In the genomic region with DNA sequence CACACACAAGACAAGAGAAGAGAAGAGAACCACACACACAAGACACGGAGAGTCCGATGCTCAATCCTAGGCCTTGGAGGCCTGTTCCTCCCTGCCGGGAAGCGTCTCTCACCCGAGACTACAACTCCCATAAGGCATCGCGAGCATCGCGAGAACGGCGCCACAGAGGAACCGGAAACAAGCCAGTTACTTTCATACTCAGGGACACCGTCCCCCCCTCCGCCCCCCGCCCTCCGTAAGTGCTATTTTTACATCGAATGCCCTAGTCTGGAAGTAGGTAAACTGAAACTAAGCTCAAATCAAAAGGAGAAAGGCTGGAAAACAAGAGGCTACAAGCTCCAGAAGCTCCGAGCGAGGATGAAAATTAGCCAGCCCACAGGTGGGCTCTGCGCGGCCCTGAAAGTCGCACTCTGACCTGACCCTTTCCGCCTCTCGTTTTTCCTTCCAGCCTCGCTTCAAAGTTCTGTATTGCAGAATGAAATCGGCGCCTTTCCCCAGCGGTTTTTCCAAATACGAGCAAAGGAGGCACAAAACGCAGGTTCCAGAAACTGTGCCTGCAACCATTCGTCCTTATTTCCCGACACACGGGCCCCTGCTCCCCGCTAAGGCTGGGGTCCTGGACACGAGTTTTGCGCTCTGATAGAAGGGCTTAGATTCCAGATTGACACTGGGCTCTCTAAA, we compare ENCODE assay signal across 1 cellular context.
A peak's percentile ranks its signal among the peaks of the same experiment; 100 is the strongest.
TF ChIP-seq lines count a peak whose summit lies in the region.

No MANE protein-coding gene starts in this region.

TF ChIP-seq in HepG2, 621 proteins besides CTCF, POLR2A, EP300 and RAD21 (continued from another document and continues in another):
- TF ChIP-seq, protein P1, sequence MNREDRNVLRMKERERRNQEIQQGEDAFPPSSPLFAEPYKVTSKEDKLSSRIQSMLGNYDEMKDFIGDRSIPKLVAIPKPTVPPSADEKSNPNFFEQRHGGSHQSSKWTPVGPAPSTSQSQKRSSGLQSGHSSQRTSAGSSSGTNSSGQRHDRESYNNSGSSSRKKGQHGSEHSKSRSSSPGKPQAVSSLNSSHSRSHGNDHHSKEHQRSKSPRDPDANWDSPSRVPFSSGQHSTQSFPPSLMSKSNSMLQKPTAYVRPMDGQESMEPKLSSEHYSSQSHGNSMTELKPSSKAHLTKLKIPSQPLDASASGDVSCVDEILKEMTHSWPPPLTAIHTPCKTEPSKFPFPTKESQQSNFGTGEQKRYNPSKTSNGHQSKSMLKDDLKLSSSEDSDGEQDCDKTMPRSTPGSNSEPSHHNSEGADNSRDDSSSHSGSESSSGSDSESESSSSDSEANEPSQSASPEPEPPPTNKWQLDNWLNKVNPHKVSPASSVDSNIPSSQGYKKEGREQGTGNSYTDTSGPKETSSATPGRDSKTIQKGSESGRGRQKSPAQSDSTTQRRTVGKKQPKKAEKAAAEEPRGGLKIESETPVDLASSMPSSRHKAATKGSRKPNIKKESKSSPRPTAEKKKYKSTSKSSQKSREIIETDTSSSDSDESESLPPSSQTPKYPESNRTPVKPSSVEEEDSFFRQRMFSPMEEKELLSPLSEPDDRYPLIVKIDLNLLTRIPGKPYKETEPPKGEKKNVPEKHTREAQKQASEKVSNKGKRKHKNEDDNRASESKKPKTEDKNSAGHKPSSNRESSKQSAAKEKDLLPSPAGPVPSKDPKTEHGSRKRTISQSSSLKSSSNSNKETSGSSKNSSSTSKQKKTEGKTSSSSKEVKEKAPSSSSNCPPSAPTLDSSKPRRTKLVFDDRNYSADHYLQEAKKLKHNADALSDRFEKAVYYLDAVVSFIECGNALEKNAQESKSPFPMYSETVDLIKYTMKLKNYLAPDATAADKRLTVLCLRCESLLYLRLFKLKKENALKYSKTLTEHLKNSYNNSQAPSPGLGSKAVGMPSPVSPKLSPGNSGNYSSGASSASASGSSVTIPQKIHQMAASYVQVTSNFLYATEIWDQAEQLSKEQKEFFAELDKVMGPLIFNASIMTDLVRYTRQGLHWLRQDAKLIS (CRISPR knock-in tag; IDR thresholded peaks at IDR 0.05), result 0 out of 2 replicates have a peak, but pooled peaks have one; percentile 20
- TF ChIP-seq THAP11 (CRISPR knock-in tag; IDR thresholded peaks at IDR 0.05) (peak; percentile 98), FOXK2 (IDR thresholded peaks at IDR 0.05) (peak; percentile 47; the same call in 1 of the 2 replicates), ZBTB7B (CRISPR knock-in tag; IDR thresholded peaks at IDR 0.05) (no peak), ZNF331 (CRISPR knock-in tag; IDR thresholded peaks at IDR 0.05) (peak; percentile 71; the same call in 1 of the 2 replicates), MEF2D (CRISPR knock-in tag; IDR thresholded peaks at IDR 0.05) (peak; percentile 79), ZNF124 (CRISPR knock-in tag; IDR thresholded peaks at IDR 0.05) (peak; percentile 63), SP4 (CRISPR knock-in tag; IDR thresholded peaks at IDR 0.05) (0 out of 2 replicates have a peak, but pooled peaks have one; percentile 15), YEATS2 (CRISPR knock-in tag; IDR thresholded peaks at IDR 0.05; ENCODE audit: borderline replicate concordance) (peak; percentile 89), RCOR2 (CRISPR knock-in tag; IDR thresholded peaks at IDR 0.05) (no peak), SMARCE1 (IDR thresholded peaks at IDR 0.05; ENCODE audit: borderline replicate concordance) (no peak), RXRB (CRISPR knock-in tag; IDR thresholded peaks at IDR 0.05; ENCODE audit: borderline replicate concordance) (peak; percentile 55; the same call in 1 of the 2 replicates), ZSCAN20 (CRISPR knock-in tag; IDR thresholded peaks at IDR 0.05; ENCODE audit: borderline replicate concordance) (no peak), ZNF691 (CRISPR knock-in tag; IDR thresholded peaks at IDR 0.05; ENCODE audit: borderline replicate concordance, low read depth) (0 out of 2 replicates have a peak, but pooled peaks have one; percentile 13), TFDP2 (CRISPR knock-in tag; IDR thresholded peaks at IDR 0.05) (peak; percentile 43), ZNF350 (CRISPR knock-in tag; IDR thresholded peaks at IDR 0.05; ENCODE audit: borderline replicate concordance, low read depth) (peak; percentile 65; the same call in 1 of the 2 replicates), ZSCAN25 (CRISPR knock-in tag; IDR thresholded peaks at IDR 0.05) (peak; percentile 98), EED (CRISPR knock-in tag; IDR thresholded peaks at IDR 0.05) (peak; percentile 53; the same call in 1 of the 2 replicates), SOX5 (CRISPR knock-in tag; IDR thresholded peaks at IDR 0.05; ENCODE audit: borderline replicate concordance) (0 out of 2 replicates have a peak, but pooled peaks have one; percentile 51), PHB2 (IDR thresholded peaks at IDR 0.05; ENCODE audit: partially characterized antibody) (no peak), TAF1 (CRISPR knock-in tag; IDR thresholded peaks at IDR 0.05) (peak; percentile 67; the same call in 1 of the 2 replicates), MXD4 (CRISPR knock-in tag; IDR thresholded peaks at IDR 0.05) (no peak), ETV5 (CRISPR knock-in tag; IDR thresholded peaks at IDR 0.05; ENCODE audit: borderline replicate concordance) (peak; percentile 86), NR2F2 (IDR thresholded peaks at IDR 0.05; ENCODE audit: borderline replicate concordance, low read depth) (0 out of 2 replicates have a peak, but pooled peaks have one; percentile 30), REST (IDR thresholded peaks at IDR 0.05; ENCODE audit: borderline replicate concordance in 1 of 2, low read depth in 1 of 2, low read length in 2 of 2) (0 out of 4 replicates have a peak, but pooled peaks of 1 of the 2 experiments have one; percentile 31), SOX6 (IDR thresholded peaks at IDR 0.05) (no peak), SOX6 (CRISPR knock-in tag; IDR thresholded peaks at IDR 0.05) (peak; percentile 50; the same call in 1 of the 2 replicates), PHF20 (CRISPR knock-in tag; IDR thresholded peaks at IDR 0.05) (peak; percentile 84), KDM5A (IDR thresholded peaks at IDR 0.05; ENCODE audit: borderline replicate concordance, low read length) (peak; percentile 81; the same call in 1 of the 2 replicates), MED8 (CRISPR knock-in tag; IDR thresholded peaks at IDR 0.05; ENCODE audit: insufficient replicate concordance) (peak; percentile 35), GMEB1 (CRISPR knock-in tag; IDR thresholded peaks at IDR 0.05; ENCODE audit: borderline replicate concordance) (peak; percentile 62; the same call in 1 of the 2 replicates), CERS6 (CRISPR knock-in tag; IDR thresholded peaks at IDR 0.05) (no peak), DMAP1 (CRISPR knock-in tag; IDR thresholded peaks at IDR 0.05) (peak; percentile 63; the same call in 1 of the 2 replicates), KMT2A (CRISPR knock-in tag; IDR thresholded peaks at IDR 0.05) (peak; percentile 79), TFDP1 (CRISPR knock-in tag; IDR thresholded peaks at IDR 0.05; ENCODE audit: borderline replicate concordance) (peak; percentile 62; the same call in 1 of the 2 replicates)
- TF ChIP-seq, protein P2, sequence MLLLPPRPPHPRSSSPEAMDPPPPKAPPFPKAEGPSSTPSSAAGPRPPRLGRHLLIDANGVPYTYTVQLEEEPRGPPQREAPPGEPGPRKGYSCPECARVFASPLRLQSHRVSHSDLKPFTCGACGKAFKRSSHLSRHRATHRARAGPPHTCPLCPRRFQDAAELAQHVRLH (CRISPR knock-in tag; IDR thresholded peaks at IDR 0.05; ENCODE audit: borderline replicate concordance, low read depth), result 0 out of 2 replicates have a peak, but pooled peaks have one; percentile 20
- TF ChIP-seq, protein P3, sequence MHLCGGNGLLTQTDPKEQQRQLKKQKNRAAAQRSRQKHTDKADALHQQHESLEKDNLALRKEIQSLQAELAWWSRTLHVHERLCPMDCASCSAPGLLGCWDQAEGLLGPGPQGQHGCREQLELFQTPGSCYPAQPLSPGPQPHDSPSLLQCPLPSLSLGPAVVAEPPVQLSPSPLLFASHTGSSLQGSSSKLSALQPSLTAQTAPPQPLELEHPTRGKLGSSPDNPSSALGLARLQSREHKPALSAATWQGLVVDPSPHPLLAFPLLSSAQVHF (CRISPR knock-in tag; IDR thresholded peaks at IDR 0.05), result no peak
- TF ChIP-seq, protein P4, sequence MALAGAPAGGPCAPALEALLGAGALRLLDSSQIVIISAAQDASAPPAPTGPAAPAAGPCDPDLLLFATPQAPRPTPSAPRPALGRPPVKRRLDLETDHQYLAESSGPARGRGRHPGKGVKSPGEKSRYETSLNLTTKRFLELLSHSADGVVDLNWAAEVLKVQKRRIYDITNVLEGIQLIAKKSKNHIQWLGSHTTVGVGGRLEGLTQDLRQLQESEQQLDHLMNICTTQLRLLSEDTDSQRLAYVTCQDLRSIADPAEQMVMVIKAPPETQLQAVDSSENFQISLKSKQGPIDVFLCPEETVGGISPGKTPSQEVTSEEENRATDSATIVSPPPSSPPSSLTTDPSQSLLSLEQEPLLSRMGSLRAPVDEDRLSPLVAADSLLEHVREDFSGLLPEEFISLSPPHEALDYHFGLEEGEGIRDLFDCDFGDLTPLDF (CRISPR knock-in tag; IDR thresholded peaks at IDR 0.05), result peak; percentile 44; the same call in 1 of the 2 replicates
- TF ChIP-seq, protein P5, sequence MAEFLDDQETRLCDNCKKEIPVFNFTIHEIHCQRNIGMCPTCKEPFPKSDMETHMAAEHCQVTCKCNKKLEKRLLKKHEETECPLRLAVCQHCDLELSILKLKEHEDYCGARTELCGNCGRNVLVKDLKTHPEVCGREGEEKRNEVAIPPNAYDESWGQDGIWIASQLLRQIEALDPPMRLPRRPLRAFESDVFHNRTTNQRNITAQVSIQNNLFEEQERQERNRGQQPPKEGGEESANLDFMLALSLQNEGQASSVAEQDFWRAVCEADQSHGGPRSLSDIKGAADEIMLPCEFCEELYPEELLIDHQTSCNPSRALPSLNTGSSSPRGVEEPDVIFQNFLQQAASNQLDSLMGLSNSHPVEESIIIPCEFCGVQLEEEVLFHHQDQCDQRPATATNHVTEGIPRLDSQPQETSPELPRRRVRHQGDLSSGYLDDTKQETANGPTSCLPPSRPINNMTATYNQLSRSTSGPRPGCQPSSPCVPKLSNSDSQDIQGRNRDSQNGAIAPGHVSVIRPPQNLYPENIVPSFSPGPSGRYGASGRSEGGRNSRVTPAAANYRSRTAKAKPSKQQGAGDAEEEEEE (CRISPR knock-in tag; IDR thresholded peaks at IDR 0.05; ENCODE audit: borderline replicate concordance), result no peak
